In the genomic region with DNA sequence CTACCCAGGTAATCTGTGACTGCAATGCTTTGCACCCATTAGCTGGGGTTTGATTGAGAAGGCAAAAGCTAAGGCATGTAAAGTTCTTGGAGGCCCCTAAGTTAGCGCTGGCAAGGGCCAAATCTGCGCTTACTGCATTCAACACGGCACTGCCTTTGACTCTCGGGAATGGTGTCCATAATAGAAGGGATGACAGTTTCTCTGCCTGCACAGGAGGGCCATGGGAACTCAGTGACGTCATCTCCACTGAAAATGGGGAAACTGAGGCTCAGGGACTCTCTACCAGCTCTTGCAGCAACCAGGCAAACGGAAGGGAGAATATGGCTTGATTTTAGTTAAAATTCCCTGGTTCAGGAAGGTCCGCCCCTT, we compare ENCODE assay signal across 7 cellular contexts. TPM values are rescaled to one million over a fixed set of nuclear protein-coding genes. Genes with fewer than 3 reads are reported as not detected.
DNase-seq lines count a peak whose midpoint lies in the region; ATAC-seq and TF ChIP-seq lines count a peak whose summit lies in the region.

No MANE protein-coding gene starts in this region.

- H3K4me3 ChIP-seq in iPS-18a (ENCODE audit: low read length) (peak overlapping the region; percentile 78), subcutaneous abdominal adipose tissue (ENCODE audit: low read depth in 1 of 5, low read length in 5 of 5) (peak overlapping the region; percentile 65 to 96 (median 74))

- H3K27ac Mint-ChIP-seq in HFFc6 = peak overlapping the region; percentile 100
- H3K27ac Mint-ChIP-seq in activated T-helper 17 cell treated with anti-CD3 and anti-CD28 coated beads, Interleukin-2, amount 50 U/mL, for 72 hours = peak overlapping the region; percentile 96

- H3K4me3 Mint-ChIP-seq in HFFc6 = peak overlapping the region; percentile 96
- H3K4me3 Mint-ChIP-seq in activated T-helper 17 cell treated with anti-CD3 and anti-CD28 coated beads, Interleukin-2, amount 50 U/mL, for 72 hours = peak overlapping the region; percentile 87

- no peak overlapping the region for H3K27ac ChIP-seq in iPS-18a (ENCODE audit: low read length)
- H3K27ac ChIP-seq in subcutaneous abdominal adipose tissue (ENCODE audit: low read depth, low read length) = peak overlapping the region; percentile 85

- H3K9me3 Mint-ChIP-seq in HFFc6 = no peaks in the 10 kb centered on the region
- H3K9me3 Mint-ChIP-seq in activated T-helper 17 cell treated with anti-CD3 and anti-CD28 coated beads, Interleukin-2, amount 50 U/mL, for 72 hours = no peaks in the 10 kb centered on the region

- no peak for TF ChIP-seq CTCF in HFFc6 (IDR thresholded peaks at IDR 0.05)

- peaks cover 20% of the 10 kb centered on the region for H3K4me1 Mint-ChIP-seq in HFFc6 (ENCODE audit: low read depth)
- H3K4me1 Mint-ChIP-seq in activated T-helper 17 cell treated with anti-CD3 and anti-CD28 coated beads, Interleukin-2, amount 50 U/mL, for 72 hours = peaks cover 36% of the 10 kb centered on the region

- DNase-seq in HFFc6 = no peak
- DNase-seq in NOMO-1 treated with DMSO at 0.1 percent for 48 hours (lab: John Stamatoyannopoulos, UW; ENCODE audit: unreplicated experiment) = no peak
- no peak for DNase-seq in DMS53 treated with DMSO at 0.1 percent for 48 hours (lab: John Stamatoyannopoulos, UW; ENCODE audit: unreplicated experiment)
- DNase-seq in retina = no peak

- H3K36me3 ChIP-seq in iPS-18a (ENCODE audit: control insufficient read depth, low read depth, low read length) (peaks cover 6% of the 10 kb centered on the region), subcutaneous abdominal adipose tissue (ENCODE audit: control insufficient read depth in 5 of 5, insufficient read depth in 5 of 5, low read length in 5 of 5) (peaks cover 0 to 4% (median 0%) of the 10 kb centered on the region in 5 donors)

- H3K9ac ChIP-seq in iPS-18a (ENCODE audit: low read length) (peak overlapping the region; percentile 75), subcutaneous abdominal adipose tissue (ENCODE audit: low read length in 5 of 5) (peak overlapping the region; percentile 1 to 80 (median 48))

- H3K9me3 ChIP-seq in iPS-18a (ENCODE audit: control insufficient read depth, low read depth, low read length) (no peaks in the 10 kb centered on the region), subcutaneous abdominal adipose tissue (ENCODE audit: control insufficient read depth in 5 of 5, low read length in 5 of 5) (no peaks in the 10 kb centered on the region)

- H3K4me1 ChIP-seq in iPS-18a (ENCODE audit: control insufficient read depth, low read depth, low read length) = peaks cover 11% of the 10 kb centered on the region
- peaks cover 0 to 17% (median 14%) of the 10 kb centered on the region in 5 donors for H3K4me1 ChIP-seq in subcutaneous abdominal adipose tissue (ENCODE audit: control insufficient read depth in 5 of 5, insufficient read depth in 5 of 5, low read length in 5 of 5)

- H3K27me3 Mint-ChIP-seq in HFFc6 (ENCODE audit: insufficient read depth) = peaks cover 1% of the 10 kb centered on the region
- no peaks in the 10 kb centered on the region for H3K27me3 Mint-ChIP-seq in activated T-helper 17 cell treated with anti-CD3 and anti-CD28 coated beads, Interleukin-2, amount 50 U/mL, for 72 hours

- H3K27me3 ChIP-seq in iPS-18a (ENCODE audit: control insufficient read depth, insufficient read depth, low read length) (no peaks in the 10 kb centered on the region), subcutaneous abdominal adipose tissue (ENCODE audit: control insufficient read depth in 5 of 5, insufficient read depth in 4 of 5, low read length in 5 of 5) (no peaks in the 10 kb centered on the region)

- H3K36me3 Mint-ChIP-seq in HFFc6 (ENCODE audit: low read depth) = no peaks in the 10 kb centered on the region
- H3K36me3 Mint-ChIP-seq in activated T-helper 17 cell treated with anti-CD3 and anti-CD28 coated beads, Interleukin-2, amount 50 U/mL, for 72 hours (ENCODE audit: low read depth) = peaks cover 9% of the 10 kb centered on the region

- ATAC-seq in activated T-helper 17 cell treated with anti-CD3 and anti-CD28 coated beads, Interleukin-2, amount 50 U/mL, for 72 hours (replicated peaks) = no peak

RNA-seq across cellular contexts. Expression of a gene that starts 0.5 kb away (rescaled TPM):
- total RNA-seq in HFFc6 (2021; fragmentation: NEBNext Ultra II Directional; extraction: Animal tissue kit (Norgen Biotek cat#: 25700)) = 1 to 10 TPM; 4.0 to 6.9 (median 5.2) TPM
- 1 to 10 TPM; 5.6 to 9.2 TPM for total RNA-seq in activated T-helper 17 cell treated with anti-CD3 and anti-CD28 coated beads, Interleukin-2, amount 50 U/mL, for 72 hours

RNA-seq across cellular contexts. Expression of a gene that starts 8.5 kb away (rescaled TPM):
- 1 to 10 TPM; 2.8 to 5.3 (median 5.1) TPM for total RNA-seq in HFFc6 (2021; fragmentation: NEBNext Ultra II Directional; extraction: Animal tissue kit (Norgen Biotek cat#: 25700))
- total RNA-seq in activated T-helper 17 cell treated with anti-CD3 and anti-CD28 coated beads, Interleukin-2, amount 50 U/mL, for 72 hours = 1 to 10 TPM; 4.7 to 6.4 TPM

RNA-seq across cellular contexts. Expression of a gene that starts 13.7 kb away (rescaled TPM):
- under 1 TPM in 2 of 6 experiments, not detected in 4; 0.14 to 0.20 TPM for total RNA-seq in HFFc6 (2021; fragmentation: NEBNext Ultra II Directional; extraction: Animal tissue kit (Norgen Biotek cat#: 25700))
- total RNA-seq in activated T-helper 17 cell treated with anti-CD3 and anti-CD28 coated beads, Interleukin-2, amount 50 U/mL, for 72 hours = 10 to 100 TPM; 39.9 to 55.2 TPM

RNA-seq across cellular contexts. Expression of a gene that starts 20.3 kb away (rescaled TPM):
- total RNA-seq in HFFc6 (2021; fragmentation: NEBNext Ultra II Directional; extraction: Animal tissue kit (Norgen Biotek cat#: 25700)) = not detected
- 1 to 10 TPM in 1 of 2 donors, under 1 TPM in 1; 0.95 to 1.6 TPM for total RNA-seq in activated T-helper 17 cell treated with anti-CD3 and anti-CD28 coated beads, Interleukin-2, amount 50 U/mL, for 72 hours

RNA-seq across cellular contexts. Expression of a gene that starts 35.9 kb away (rescaled TPM):
- total RNA-seq in HFFc6 (2021; fragmentation: NEBNext Ultra II Directional; extraction: Animal tissue kit (Norgen Biotek cat#: 25700)) = 10 to 100 TPM; 14.3 to 19.9 (median 18.2) TPM
- total RNA-seq in activated T-helper 17 cell treated with anti-CD3 and anti-CD28 coated beads, Interleukin-2, amount 50 U/mL, for 72 hours = 10 to 100 TPM; 23.4 to 41.5 TPM

Comparison
In these comparisons a context has a peak if more than half of its experiments do, and no peak if none do; other contexts are left out.
1. RNA of a gene that starts 13.7 kb away (total RNA-seq): 39.9 to 55.2 TPM in activated T-helper 17 cell treated with anti-CD3 and anti-CD28 coated beads, Interleukin-2, amount 50 U/mL, for 72 hours; 0.14 to 0.20 TPM in HFFc6; every median in the first group is over 10 times any median in the second.